Comparison of ENCODE assay signal across 8 cellular contexts in genomic region chr3:195723001-195723345, GRCh38. TPM values are rescaled to one million over a fixed set of nuclear protein-coding genes. Genes with fewer than 3 reads are reported as not detected.
DNase-seq lines count a peak whose midpoint lies in the region; ATAC-seq, FAIRE-seq and TF ChIP-seq lines count a peak whose summit lies in the region.
"Not testable (repeated sequence)": the region's sequence is repeated elsewhere in the genome, so short reads cannot be mapped to it uniquely, and the experiment has no call there.
"Had no signal": no experiment of that assay in that cellular context is flagged by ENCODE, and none has a peak within 500 bp of the region (broad histone marks: within the 10 kb centered on the region; RNA-seq: fewer than 3 reads in every experiment).

No MANE protein-coding gene starts in this region.

- not testable (repeated sequence) for H2AFZ ChIP-seq in HepG2 (ENCODE audit: low read length)

- intact Hi-C loops in kidney (cut with DNase I); HepG2 (cut with micrococcal nuclease; ENCODE audit: unreplicated experiment); right lobe of liver (cut with DNase I): not testable (repeated sequence)

- not testable (repeated sequence) for H3K27me3 Mint-ChIP-seq in chondrocyte (ENCODE audit: low read depth)

- not testable (repeated sequence) for H3K36me3 ChIP-seq in H7 (replicated peaks; ENCODE audit: control insufficient read depth, insufficient read depth, low read length); kidney (ENCODE audit: control insufficient read depth in 1 of 2, insufficient read depth in 2 of 2, low read length in 2 of 2); HepG2 (replicated peaks in 1 of 2; ENCODE audit: control insufficient read depth in 1 of 2, insufficient read depth in 2 of 2, low read length in 2 of 2); right lobe of liver

- H3K27ac ChIP-seq in kidney (ENCODE audit: low read depth in 2 of 2, low read length in 2 of 2); HepG2 (ENCODE audit: extremely low read length, insufficient read depth, low read length): not testable (repeated sequence)
- peak overlapping the region in 1 of 3 donors; percentile 40 for H3K27ac ChIP-seq in right lobe of liver

- in situ Hi-C loops in HepG2 (cut with HindIII; ENCODE audit: extremely low pct_ligation_motif_present, low pct_unique_long_range_greater_than_20kb) = not testable (repeated sequence)

- H3K4me3 Mint-ChIP-seq in chondrocyte (ENCODE audit: unreplicated experiment) = not testable (repeated sequence)

- H3K9ac ChIP-seq in kidney (ENCODE audit: low read length in 2 of 2); HepG2 (ENCODE audit: insufficient read depth, low read depth, low read length): not testable (repeated sequence)

- POLR2A ChIA-PET in HepG2 (lab: Yijun Ruan, JAX) = not testable (repeated sequence)

- H3K4me2 ChIP-seq in HepG2 (ENCODE audit: low read depth, low read length) = not testable (repeated sequence)

- TF ChIP-seq RAD21 in HepG2 (CRISPR knock-in tag; IDR thresholded peaks at IDR 0.05) = not testable (repeated sequence)

- not testable (repeated sequence) for TF ChIP-seq EP300 in HepG2 (IDR thresholded peaks at IDR 0.05; ENCODE audit: low read depth in 2 of 2, low read length in 2 of 2); HepG2 (CRISPR knock-in tag; IDR thresholded peaks at IDR 0.05; ENCODE audit: borderline replicate concordance)

- CTCF ChIA-PET in HepG2 (lab: Yijun Ruan, JAX; ENCODE audit: low intra/inter-chr PET ratio, low total read pairs) = not testable (repeated sequence)

- DNase-seq in H7 = peak; percentile 18
- DNase-seq in activated effector memory CD4-positive, alpha-beta T cell treated with anti-CD3 and anti-CD28 coated beads, Interleukin-2, amount 50 U/mL, for 16 hours = peak; percentile 48
- DNase-seq in chondrocyte (ENCODE audit: low spot score) = peak; percentile 68
- peak; percentile 61 for DNase-seq in kidney
- DNase-seq in HepG2 (ENCODE audit: low spot score) = not testable (repeated sequence)
- DNase-seq in right lobe of liver = peak in 2 of 3 donors; percentile 65 to 72

- H3K4me1 Mint-ChIP-seq in chondrocyte (ENCODE audit: low read depth) = not testable (repeated sequence)

- TF ChIP-seq CTCF in chondrocyte (IDR thresholded peaks at IDR 0.05); kidney (IDR thresholded peaks at IDR 0.05; ENCODE audit: borderline replicate concordance, extremely low read depth, insufficient read depth); HepG2 (CRISPR knock-in tag; IDR thresholded peaks at IDR 0.05); right lobe of liver (IDR thresholded peaks at IDR 0.05): not testable (repeated sequence)

- not testable (repeated sequence) for H3K27me3 ChIP-seq in H7 (ENCODE audit: control insufficient read depth, insufficient read depth, low read length); HepG2 (ENCODE audit: control insufficient read depth in 1 of 2, insufficient read depth in 2 of 2, low read length in 2 of 2); right lobe of liver

- not testable (repeated sequence) for H3K4me1 ChIP-seq in kidney (ENCODE audit: control insufficient read depth in 1 of 2, insufficient read depth in 1 of 2, low read depth in 1 of 2, low read length in 2 of 2); right lobe of liver
- peaks cover 13% of the 10 kb centered on the region for H3K4me1 ChIP-seq in HepG2 (ENCODE audit: insufficient read depth, low read length)

- not testable (repeated sequence) for TF ChIP-seq POLR2A in HepG2 (IDR thresholded peaks at IDR 0.05; ENCODE audit: insufficient read depth in 1 of 2, low read depth in 2 of 2, low read length in 2 of 2); right lobe of liver (IDR thresholded peaks at IDR 0.05)

- WGBS in HepG2 (ENCODE audit: low lambda C conversion rate) = 48% methylated on average over 3 of the region's 9 CpGs
- no CpG with 5 or more reads among the region's 9 CpGs for WGBS in right lobe of liver (ENCODE audit: insufficient coverage, low coverage, low lambda C conversion rate, missing lambda C conversion rate)

- H3K9me3 ChIP-seq in kidney (ENCODE audit: control insufficient read depth in 1 of 2, low read length in 2 of 2); HepG2 (ENCODE audit: low read length); right lobe of liver: not testable (repeated sequence)

- H3K36me3 Mint-ChIP-seq in chondrocyte (ENCODE audit: low read depth) = not testable (repeated sequence)

- H3K79me2 ChIP-seq in HepG2 (ENCODE audit: insufficient read depth, low read length) = not testable (repeated sequence)

- not testable (repeated sequence) for H3K4me3 ChIP-seq in H7 (ENCODE audit: insufficient read depth, low read depth, low read length); HepG2 (replicated peaks in 1 of 3; ENCODE audit: insufficient read depth in 1 of 3, low read depth in 2 of 3, low read length in 3 of 3)
- H3K4me3 ChIP-seq in kidney (ENCODE audit: low read length in 2 of 2) (peak overlapping the region in 1 of 2 donors; percentile 48), right lobe of liver (peak overlapping the region; percentile 14 to 51 (median 44))

- BruUV-seq in HepG2 (replicated peaks; lab: Mats Ljungman, UMichigan) = not testable (repeated sequence)

- H3K9me3 Mint-ChIP-seq in chondrocyte (ENCODE audit: low read depth) = not testable (repeated sequence)

- not testable (repeated sequence) for H3K27ac Mint-ChIP-seq in chondrocyte (ENCODE audit: unreplicated experiment)

- H4K20me1 ChIP-seq in HepG2 (ENCODE audit: insufficient read depth, low read length) = not testable (repeated sequence)

- peak; percentile 9; the same call in 1 of the 3 replicates for ATAC-seq in HepG2
- peak; percentile 43 to 59 (median 47) for ATAC-seq in right lobe of liver

- not testable (repeated sequence) for FAIRE-seq in kidney (lab: Jason Lieb, UNC); HepG2 (lab: Jason Lieb, UNC)

RNA-seq across cellular contexts. Expression of gene MUC20, which starts 2.2 kb away (rescaled TPM):
- 0.52 and 0.69 TPM in 2 replicates for total RNA-seq in H7 (2014; rRNA removed; shearing (Covaris generic))
- total RNA-seq in chondrocyte (2.2 to 8.4 TPM (median 3.0 TPM) in 3 replicates), kidney (42.6 TPM), HepG2 (2016; rRNA removed; fragmentation: Illumina TruSeq; extraction: Trizol) (0.24 TPM in 1 of 2 replicates, not detected in the other), right lobe of liver (10 to 100 TPM in 4 of 6 experiments, 1 to 10 TPM in 2; 1.9 to 40.7 (median 22.6) TPM)
- polyA plus RNA-seq in kidney (ENCODE audit: insufficient read depth, low read depth, low replicate concordance) (53.3 TPM), HepG2 (2011; rRNA removed) (0.83 and 1.2 TPM in 2 replicates)
- total RNA-seq in HepG2 (2016; cell fraction: cytosol; rRNA removed; fragmentation: Illumina TruSeq; extraction: Trizol; ENCODE audit: low read depth) = not detected in 2 replicates
- 0.09 TPM in 1 of 2 replicates, not detected in the other for total RNA-seq in HepG2 (2016; cell fraction: insoluble cytoplasmic fraction; rRNA removed; fragmentation: Illumina TruSeq; extraction: Trizol)
- not detected in 2 replicates for total RNA-seq in HepG2 (2016; cell fraction: membrane; rRNA removed; fragmentation: Illumina TruSeq; extraction: Trizol)
- total RNA-seq in HepG2 (2016; cell fraction: nucleus; rRNA removed; fragmentation: Illumina TruSeq; extraction: Trizol) = 0.34 TPM in 1 of 2 replicates, not detected in the other
- 0.35 and 0.39 TPM in 2 replicates for polyA plus RNA-seq in HepG2 (2011; cell fraction: cytosol; rRNA removed)
- polyA plus RNA-seq in HepG2 (2011; cell fraction: nucleus; rRNA removed) = 4.6 and 6.0 TPM in 2 replicates
- 1.5 and 1.9 TPM in 2 replicates for polyA plus RNA-seq in HepG2 (2012)
- polyA plus RNA-seq in HepG2 (2016; cell fraction: cytosol; fragmentation: Illumina TruSeq; extraction: Trizol; ENCODE audit: low read depth) = 0.11 TPM in 1 of 2 replicates, not detected in the other
- polyA plus RNA-seq in HepG2 (2016; cell fraction: insoluble cytoplasmic fraction; fragmentation: Illumina TruSeq; extraction: Trizol; ENCODE audit: low read depth) = 0.23 TPM in 1 of 2 replicates, not detected in the other
- 0.16 and 0.24 TPM in 2 replicates for polyA plus RNA-seq in HepG2 (2016; cell fraction: membrane; fragmentation: Illumina TruSeq; extraction: Trizol; ENCODE audit: low read depth)
- polyA plus RNA-seq in HepG2 (2016; cell fraction: nucleus; fragmentation: Illumina TruSeq; extraction: Trizol; ENCODE audit: insufficient read depth, low read depth) = 0.79 and 1.7 TPM in 2 replicates
- 0.23 and 0.48 TPM in 2 replicates for polyA minus RNA-seq in HepG2 (2011; rRNA and poly(A)+ RNA removed; ENCODE audit: low replicate concordance)
- not detected in 2 replicates for polyA minus RNA-seq in HepG2 (2011; cell fraction: cytosol; rRNA and poly(A)+ RNA removed)
- 1.2 TPM in 1 of 2 replicates, not detected in the other for polyA minus RNA-seq in HepG2 (2011; cell fraction: nucleus; rRNA and poly(A)+ RNA removed)
- polyA plus RNA-seq: CD14-positive monocyte; CD8-positive, alpha-beta memory T cell had no signal
